In genomic region chr4:142697928-142698327, GRCh38 we compare ENCODE assay signal across 18 cellular contexts.
"Had no signal": no experiment of that assay in that cellular context is flagged by ENCODE, and none has a peak within 500 bp of the region (broad histone marks: within the 10 kb centered on the region; RNA-seq: fewer than 3 reads in every experiment).

No MANE protein-coding gene starts in this region.

- H3K27me3 Mint-ChIP-seq: activated naive CD8-positive, alpha-beta T cell treated with anti-CD3 and anti-CD28 coated beads, Interleukin-2, amount 50 U/mL, for 24 hours; memory B cell; stimulated activated naive CD8-positive, alpha-beta T cell treated with anti-CD3 and anti-CD28 coated beads, Interleukin-15, Interleukin-2, amounts not matched to agents 100 ng/mL and 50 ng/mL, for 24 hours had no signal

- H3K36me3 Mint-ChIP-seq: memory B cell, WTC11 had no signal

- H3K4me1 ChIP-seq: parathyroid adenoma, upper lobe of right lung had no signal

- H3K36me3 ChIP-seq: thyroid gland, upper lobe of right lung had no signal

- H3K27ac ChIP-seq: parathyroid adenoma, thyroid gland, upper lobe of right lung had no signal

- H3K4me3 ChIP-seq: thyroid gland, upper lobe of right lung had no signal

- H3K4me3 Mint-ChIP-seq: activated naive CD8-positive, alpha-beta T cell treated with anti-CD3 and anti-CD28 coated beads, Interleukin-2, amount 50 U/mL, for 24 hours; memory B cell; stimulated activated naive CD8-positive, alpha-beta T cell treated with anti-CD3 and anti-CD28 coated beads, Interleukin-15, Interleukin-2, amounts not matched to agents 100 ng/mL and 50 ng/mL, for 24 hours; WTC11 had no signal

- H3K9me3 ChIP-seq: thyroid gland, upper lobe of right lung had no signal

- ATAC-seq: activated naive CD8-positive, alpha-beta T cell treated with anti-CD3 and anti-CD28 coated beads, Interleukin-2, amount 50 U/mL, for 24 hours; right cardiac atrium; upper lobe of right lung; WTC11 had no signal

- DNase-seq: activated CD4-positive, alpha-beta T cell treated with anti-CD3 and anti-CD28 coated beads, Interleukin-2, amount 50 U/mL, for 48 hours; activated gamma-delta T cell treated with Interleukin-2 at 50 U/mL for 16 hours; activated naive CD8-positive, alpha-beta T cell treated with anti-CD3 and anti-CD28 coated beads, Interleukin-2, amount 50 U/mL, for 24 hours; cerebellar nuclear complex; cortex of kidney; left colon; nucleus accumbens; right cardiac atrium; stimulated activated CD4-positive, alpha-beta T cell treated with anti-CD3 and anti-CD28 coated beads, Interleukin-1b, Interleukin-23, amount 100 ng/mL, for 48 hours; substantia nigra; T-helper 9 cell; thyroid gland; upper lobe of right lung had no signal

- H3K27me3 ChIP-seq: thyroid gland, upper lobe of right lung had no signal

- H3K9me3 Mint-ChIP-seq: activated naive CD8-positive, alpha-beta T cell treated with anti-CD3 and anti-CD28 coated beads, Interleukin-2, amount 50 U/mL, for 24 hours; stimulated activated naive CD8-positive, alpha-beta T cell treated with anti-CD3 and anti-CD28 coated beads, Interleukin-15, Interleukin-2, amounts not matched to agents 100 ng/mL and 50 ng/mL, for 24 hours; WTC11 had no signal

- H3K27ac Mint-ChIP-seq: memory B cell, WTC11 had no signal

- FAIRE-seq: keratinocyte had no signal

- H3K4me1 Mint-ChIP-seq: WTC11 had no signal
